Comparison of ENCODE assay signal across 19 cellular contexts in the genomic region with DNA sequence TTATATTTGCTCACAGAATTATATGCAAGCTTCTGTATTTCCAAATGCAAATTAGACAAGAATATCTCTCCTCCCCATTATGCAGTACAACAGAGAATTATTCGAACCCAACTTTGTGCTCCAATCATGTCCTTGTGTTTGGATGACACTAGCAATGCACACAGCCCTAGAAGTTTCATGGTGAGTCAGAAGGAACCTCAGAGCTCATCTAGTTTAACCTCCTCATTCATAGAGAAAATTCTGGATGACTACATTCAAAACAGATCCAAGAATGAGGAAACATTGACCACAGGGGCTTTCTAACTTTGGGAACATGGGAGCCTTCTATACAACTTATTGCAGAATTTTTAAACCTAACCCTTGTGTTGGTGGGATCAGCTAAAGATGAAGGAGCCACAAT. TPM values are rescaled to one million over a fixed set of nuclear protein-coding genes. Genes with fewer than 3 reads are reported as not detected.
DNase-seq lines count a peak whose midpoint lies in the region; ATAC-seq and TF ChIP-seq lines count a peak whose summit lies in the region.
"Had no signal": no experiment of that assay in that cellular context is flagged by ENCODE, and none has a peak within 500 bp of the region (broad histone marks: within the 10 kb centered on the region; RNA-seq: fewer than 3 reads in every experiment).

No MANE protein-coding gene starts in this region.

- WGBS in lower leg skin, 2 donors: 87 to 89% methylated on average over 1 of the region's 1 CpG

- H3K27ac ChIP-seq in foreskin keratinocyte: peak overlapping the region; percentile 21
- H3K27ac ChIP-seq: ovary, Peyer's patch, sigmoid colon had no signal

- no peak overlapping the region for H3K4me3 ChIP-seq in lower leg skin (ENCODE audit: low read depth, poor library complexity, severe bottlenecking)
- H3K4me3 ChIP-seq: ovary, Peyer's patch, sigmoid colon had no signal

- DNase-seq in AG08395 (ENCODE audit: low spot score): peak; percentile 52
- DNase-seq in NCI-H526 treated with DMSO at 0.1 percent for 48 hours (lab: John Stamatoyannopoulos, UW): peak; percentile 28
- peak; percentile 70 to 84 for DNase-seq in foreskin keratinocyte
- no peak for DNase-seq in activated effector memory CD4-positive, alpha-beta T cell treated with anti-CD3 and anti-CD28 coated beads, Interleukin-2, amount 50 U/mL, for 16 hours
- no peak for DNase-seq in lower leg skin (ENCODE audit: low spot score in 2 of 2)
- DNase-seq: activated CD4-positive, alpha-beta T cell treated with anti-CD3 and anti-CD28 coated beads for 1 hour; activated naive CD4-positive, alpha-beta T cell treated with Interleukin-2 at 50 U/mL for 16 hours; Caco-2; erythroblast; head of caudate nucleus; naive B cell; NCI-H146; NCI-H82; ovary; Peyer's patch; sigmoid colon had no signal

- intact Hi-C loops in lower leg skin (cut with DNase I; ENCODE audit: low total_unique reads): no loop called here

- TF ChIP-seq POLR2A in lower leg skin (IDR thresholded peaks at IDR 0.05): no peak

- ATAC-seq in GM18858 (IDR thresholded peaks at IDR 0.05; ENCODE audit: unreplicated experiment) (peak; percentile 61), foreskin keratinocyte (peak; percentile 91), GM18867 (IDR thresholded peaks at IDR 0.05; ENCODE audit: unreplicated experiment) (no peak), HG03520 (IDR thresholded peaks at IDR 0.05; ENCODE audit: unreplicated experiment) (no peak)

- peaks cover 28% of the 10 kb centered on the region for H3K4me1 ChIP-seq in foreskin keratinocyte
- H3K4me1 ChIP-seq: Peyer's patch had no signal

- TF ChIP-seq CTCF in foreskin keratinocyte (conservative IDR thresholded peaks at IDR 0.05) (no peak), lower leg skin (IDR thresholded peaks at IDR 0.05) (no peak)

- no peaks in the 10 kb centered on the region for H3K27me3 ChIP-seq in foreskin keratinocyte
- H3K27me3 ChIP-seq: ovary, Peyer's patch, sigmoid colon had no signal

RNA-seq across cellular contexts. Expression of gene ARID5B, which starts 12.8 kb away (rescaled TPM):
- total RNA-seq in foreskin keratinocyte: 11.0 and 12.2 TPM in 2 replicates
- 2.0 and 2.6 TPM in 2 replicates for polyA plus RNA-seq in foreskin keratinocyte
- 100 to 1,000 TPM in 1 of 4 donors, 10 to 100 TPM in 3; 47.2 to 127 (median 62.8) TPM for total RNA-seq in lower leg skin

Comparison
In these comparisons a context has a peak if more than half of its experiments do, and no peak if none do; other contexts are left out.
1. DNase-seq: peak in AG08395 (single experiment), NCI-H526 treated with DMSO at 0.1 percent for 48 hours (single experiment) and foreskin keratinocyte (2 of 2); none in activated effector memory CD4-positive, alpha-beta T cell treated with anti-CD3 and anti-CD28 coated beads, Interleukin-2, amount 50 U/mL, for 16 hours (single experiment) and lower leg skin (0 of 2).
2. ATAC-seq: peak in GM18858 (single experiment) and foreskin keratinocyte (single experiment); none in GM18867 (single experiment) and HG03520 (single experiment).